8 cellular contexts compared by ENCODE assay signal in the genomic region with DNA sequence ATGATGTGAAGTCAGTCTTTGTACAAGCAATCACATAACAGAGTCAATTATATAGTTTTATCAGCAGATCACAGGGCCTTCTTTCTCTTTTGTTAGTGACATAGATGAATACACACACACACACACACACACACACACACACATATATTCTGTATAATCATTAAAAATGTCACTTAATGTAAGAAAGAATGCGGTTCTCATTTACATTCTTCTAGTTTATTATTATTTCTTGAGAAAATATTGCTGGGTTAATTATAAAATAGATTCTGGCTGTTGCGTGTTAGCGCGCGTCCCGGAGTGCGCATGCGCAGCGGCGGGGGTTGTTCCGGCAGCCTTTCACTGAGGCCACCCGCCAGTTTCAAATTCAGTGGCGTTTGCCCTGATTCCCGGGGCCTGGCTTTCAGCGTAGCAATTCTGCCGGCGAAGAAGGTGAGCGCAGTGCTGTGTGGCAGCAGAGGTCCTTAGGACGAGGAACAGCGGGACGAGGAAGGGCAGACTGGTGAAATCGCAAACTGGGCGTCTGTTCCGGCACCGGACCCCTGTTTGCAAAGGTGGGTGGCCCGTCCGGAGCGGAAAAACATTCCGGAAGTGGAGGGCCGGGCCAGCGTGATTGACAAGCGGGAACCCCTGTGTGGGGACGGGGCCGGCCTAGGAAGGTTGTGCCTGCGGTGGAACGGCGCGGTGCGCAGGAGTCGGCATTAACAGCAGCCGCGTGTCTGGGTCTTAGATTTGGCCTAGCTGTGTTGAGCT.
DNase-seq lines count a peak whose midpoint lies in the region; ATAC-seq and TF ChIP-seq lines count a peak whose summit lies in the region.
"Not testable (repeated sequence)": the region's sequence is repeated elsewhere in the genome, so short reads cannot be mapped to it uniquely, and the experiment has no call there.

No MANE protein-coding gene starts in this region.

- intact Hi-C loops in activated CD8-positive, alpha-beta T cell treated with anti-CD3 and anti-CD28 coated beads for 36 hours (cut with micrococcal nuclease); dorsolateral prefrontal cortex (cut with DNase I): not testable (repeated sequence)

- peak overlapping the region; percentile 92 for H3K27ac Mint-ChIP-seq in activated CD8-positive, alpha-beta T cell treated with anti-CD3 and anti-CD28 coated beads for 36 hours

- H3K27me3 Mint-ChIP-seq in activated CD8-positive, alpha-beta T cell treated with anti-CD3 and anti-CD28 coated beads for 36 hours, result not testable (repeated sequence)

- H3K9ac ChIP-seq in liver (ENCODE audit: low read depth in 1 of 2, low read length in 2 of 2), result peak overlapping the region in 1 of 2 donors; percentile 32

- not testable (repeated sequence) for H3K4me1 Mint-ChIP-seq in activated CD8-positive, alpha-beta T cell treated with anti-CD3 and anti-CD28 coated beads for 36 hours (ENCODE audit: low read depth)

- TF ChIP-seq RAD21 in liver (IDR thresholded peaks at IDR 0.05), result peak; percentile 8 to 16

- DNase-seq in AML-193 (lab: John Stamatoyannopoulos, UW) (peak; percentile 32 to 51), HUDEP-2 (lab: John Stamatoyannopoulos, UW; ENCODE audit: unreplicated experiment in 76 of 76) (peak in 74 of 76 experiments; percentile 6 to 84 (median 64)), NOMO-1 (lab: John Stamatoyannopoulos, UW; ENCODE audit: unreplicated experiment in 2 of 2) (peak; percentile 43), dorsolateral prefrontal cortex (peak; percentile 56 to 89 (median 82))
- DNase-seq in activated CD8-positive, alpha-beta T cell treated with anti-CD3 and anti-CD28 coated beads for 36 hours, result peak; percentile 89
- peak; percentile 42 to 75 (median 52) for DNase-seq in stimulated activated CD4-positive, alpha-beta T cell treated with anti-CD3 and anti-CD28 coated beads, Interleukin-1b, Interleukin-23, amount 100 ng/mL, for 24 hours (ENCODE audit: low read depth in 4 of 4, low spot score in 1 of 4)

- ATAC-seq in GM19372 (IDR thresholded peaks at IDR 0.05; ENCODE audit: low read depth, unreplicated experiment), result peak; percentile 55
- peak; percentile 94 for ATAC-seq in activated CD8-positive, alpha-beta T cell treated with anti-CD3 and anti-CD28 coated beads for 36 hours

- not testable (repeated sequence) for H3K27me3 ChIP-seq in dorsolateral prefrontal cortex; liver (ENCODE audit: control insufficient read depth in 4 of 4, insufficient read depth in 4 of 4, low read length in 3 of 4)

- peak overlapping the region in 58 of 59 donors; percentile 26 to 79 (median 58) for H3K4me3 ChIP-seq in dorsolateral prefrontal cortex
- H3K4me3 ChIP-seq in liver (ENCODE audit: low read depth in 1 of 3, low read length in 3 of 3), result peak overlapping the region in 2 of 3 donors; percentile 52 to 58

- not testable (repeated sequence) for TF ChIP-seq CTCF in activated CD8-positive, alpha-beta T cell treated with anti-CD3 and anti-CD28 coated beads for 36 hours (IDR thresholded peaks at IDR 0.05); liver (IDR thresholded peaks at IDR 0.05; ENCODE audit: low read depth, low read length, missing input control)
- peak in 3 of 56 donors; percentile 9 to 16 (median 16) for TF ChIP-seq CTCF in dorsolateral prefrontal cortex (IDR thresholded peaks at IDR 0.05 in 54 of 56, conservative IDR thresholded peaks at IDR 0.05 in 2 of 56; ENCODE audit: low read depth in 1 of 56, partially characterized antibody in 56 of 56)

- not testable (repeated sequence) for H3K9me3 Mint-ChIP-seq in activated CD8-positive, alpha-beta T cell treated with anti-CD3 and anti-CD28 coated beads for 36 hours

- not testable (repeated sequence) for H3K36me3 Mint-ChIP-seq in activated CD8-positive, alpha-beta T cell treated with anti-CD3 and anti-CD28 coated beads for 36 hours (ENCODE audit: low read depth)

- CTCF ChIA-PET in activated CD8-positive, alpha-beta T cell treated with anti-CD3 and anti-CD28 coated beads for 36 hours (lab: Charles Lee), result not testable (repeated sequence)

- H3K4me3 Mint-ChIP-seq in activated CD8-positive, alpha-beta T cell treated with anti-CD3 and anti-CD28 coated beads for 36 hours, result peak overlapping the region; percentile 85

- not testable (repeated sequence) for H3K4me1 ChIP-seq in liver (ENCODE audit: control insufficient read depth in 4 of 4, insufficient read depth in 4 of 4, low read length in 3 of 4)

- not testable (repeated sequence) for H3K36me3 ChIP-seq in liver (ENCODE audit: control insufficient read depth in 4 of 4, insufficient read depth in 3 of 4, low read depth in 1 of 4, low read length in 3 of 4)

- peak overlapping the region in 34 of 59 donors; percentile 22 to 87 (median 68) for H3K27ac ChIP-seq in dorsolateral prefrontal cortex
- H3K27ac ChIP-seq in liver (ENCODE audit: low read depth in 1 of 2, low read length in 2 of 2), result peak overlapping the region in 1 of 2 donors; percentile 75

- WGBS in liver, result under 1% methylated on average over 42 of the region's 42 CpGs

- not testable (repeated sequence) for H3K9me3 ChIP-seq in liver (ENCODE audit: control insufficient read depth in 4 of 4, low read length in 3 of 4)

- POLR2A ChIA-PET in activated CD8-positive, alpha-beta T cell treated with anti-CD3 and anti-CD28 coated beads for 36 hours (lab: Charles Lee), result not testable (repeated sequence)

TF ChIP-seq in liver, 16 proteins besides CTCF, POLR2A, EP300 and RAD21:
- TF ChIP-seq GABPA (IDR thresholded peaks at IDR 0.05 in 1 of 2, conservative IDR thresholded peaks at IDR 0.05 in 1 of 2), result peak; percentile 32 to 84
- TF ChIP-seq YY1 (IDR thresholded peaks at IDR 0.05), result peak; percentile 26
